ENCODE assay signal across 15 cellular contexts in the genomic region with DNA sequence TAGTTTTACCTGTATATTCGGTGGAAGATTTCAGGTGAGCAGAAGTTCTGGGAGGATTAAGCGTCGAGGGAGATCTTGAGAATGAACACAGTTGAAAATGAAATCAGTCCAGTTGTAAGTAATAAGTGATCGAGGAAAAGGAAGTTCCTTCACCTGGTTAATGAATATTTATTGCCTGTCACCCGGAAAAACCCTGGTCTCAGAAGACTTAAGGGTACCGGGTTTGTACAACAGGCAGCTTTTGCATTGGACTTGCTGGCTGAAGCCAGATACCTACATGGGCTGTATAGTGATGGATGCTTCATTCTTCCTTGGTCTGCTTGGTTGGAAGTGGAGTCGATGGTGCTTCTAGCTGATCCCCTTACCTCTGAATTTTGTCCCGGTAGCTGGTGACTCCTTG.
A peak's percentile ranks its signal among the peaks of the same experiment; 100 is the strongest.
DNase-seq lines count a peak whose midpoint lies in the region; ATAC-seq, FAIRE-seq and TF ChIP-seq lines count a peak whose summit lies in the region.
"Had no signal": no experiment of that assay in that cellular context is flagged by ENCODE, and none has a peak within 500 bp of the region (broad histone marks: within the 10 kb centered on the region; RNA-seq: fewer than 3 reads in every experiment).

No MANE protein-coding gene starts in this region.

- H3K27ac Mint-ChIP-seq in CD4-positive, CD25-positive, alpha-beta regulatory T cell: peak overlapping the region; percentile 11 to 73 (median 48)
- H3K27ac Mint-ChIP-seq: B cell had no signal

- H3K4me1 Mint-ChIP-seq in CD4-positive, CD25-positive, alpha-beta regulatory T cell: peaks cover 16 to 67% (median 33%) of the 10 kb centered on the region in 4 donors

- peak overlapping the region in 2 of 4 donors; percentile 43 to 55 for H3K4me3 Mint-ChIP-seq in CD4-positive, CD25-positive, alpha-beta regulatory T cell
- H3K4me3 Mint-ChIP-seq: B cell had no signal

- H3K36me3 ChIP-seq in CD4-positive, CD25-positive, alpha-beta regulatory T cell (ENCODE audit: control insufficient read depth, insufficient read depth, low read length): peaks cover 3% of the 10 kb centered on the region
- no peaks in the 10 kb centered on the region for H3K36me3 ChIP-seq in WERI-Rb-1
- H3K36me3 ChIP-seq: suprapubic skin had no signal

- peak; percentile 36 for FAIRE-seq in GM18507 (lab: Jason Lieb, UNC)
- FAIRE-seq: TTC549 had no signal

- H3K9me3 ChIP-seq in CD4-positive, CD25-positive, alpha-beta regulatory T cell (ENCODE audit: control insufficient read depth in 2 of 2, low read length in 2 of 2): no peaks in the 10 kb centered on the region
- no peaks in the 10 kb centered on the region for H3K9me3 ChIP-seq in WERI-Rb-1 (ENCODE audit: severe bottlenecking)
- H3K9me3 ChIP-seq: suprapubic skin had no signal

- intact Hi-C loops in dorsolateral prefrontal cortex (cut with DNase I): no loop called here
- intact Hi-C loops in posterior vena cava (cut with DNase I): no loop called here

- no peak for TF ChIP-seq CTCF in WERI-Rb-1 (IDR thresholded peaks at IDR 0.05; ENCODE audit: low read depth, low read length)
- TF ChIP-seq CTCF in dorsolateral prefrontal cortex (IDR thresholded peaks at IDR 0.05 in 54 of 56, conservative IDR thresholded peaks at IDR 0.05 in 2 of 56; ENCODE audit: low read depth in 1 of 56, partially characterized antibody in 56 of 56): no peak

- no peak for DNase-seq in CD4-positive, CD25-positive, alpha-beta regulatory T cell
- DNase-seq in GM18507 (ENCODE audit: extremely low spot score, insufficient read length, low read depth) (no peak), WERI-Rb-1 (peak; percentile 47), glomerular visceral epithelial cell (ENCODE audit: extremely low spot score) (peak; percentile 22), UCSD-AML1 (lab: John Stamatoyannopoulos, UW; ENCODE audit: unreplicated experiment) (no peak), dorsolateral prefrontal cortex (no peak), posterior vena cava (ENCODE audit: low spot score) (no peak)
- DNase-seq: midbrain; NK-92 treated with Interleukin-12 subunit alpha and Interleukin-12 subunit beta, amount 100 ng/mL, for 24 hours; SHP77 had no signal

- H3K4me3 ChIP-seq in CD4-positive, CD25-positive, alpha-beta regulatory T cell (ENCODE audit: low read depth, low read length): no peak overlapping the region
- H3K4me3 ChIP-seq in WERI-Rb-1 (ENCODE audit: low read depth, low read length) (no peak overlapping the region; the same call in 1 of the 2 replicates), dorsolateral prefrontal cortex (peak overlapping the region in 11 of 59 donors; percentile 7 to 55 (median 42))
- H3K4me3 ChIP-seq: coronary artery, suprapubic skin had no signal

- ATAC-seq in CD4-positive, CD25-positive, alpha-beta regulatory T cell (ENCODE audit: low read depth in 2 of 2): no peak
- ATAC-seq: esophagus mucosa had no signal

- H3K36me3 Mint-ChIP-seq in CD4-positive, CD25-positive, alpha-beta regulatory T cell: no peaks in the 10 kb centered on the region

- H3K27ac ChIP-seq in CD4-positive, CD25-positive, alpha-beta regulatory T cell (ENCODE audit: insufficient read depth, low read length, poor library complexity, severe bottlenecking): no peak overlapping the region
- H3K27ac ChIP-seq in WERI-Rb-1 (peak overlapping the region; percentile 83), dorsolateral prefrontal cortex (peak overlapping the region in 3 of 59 donors; percentile 15 to 67 (median 27))
- H3K27ac ChIP-seq: coronary artery, suprapubic skin had no signal

- H3K9me3 Mint-ChIP-seq in CD4-positive, CD25-positive, alpha-beta regulatory T cell: no peaks in the 10 kb centered on the region

- no peaks in the 10 kb centered on the region for H3K27me3 Mint-ChIP-seq in CD4-positive, CD25-positive, alpha-beta regulatory T cell
- H3K27me3 Mint-ChIP-seq: B cell had no signal

- H3K27me3 ChIP-seq in CD4-positive, CD25-positive, alpha-beta regulatory T cell (ENCODE audit: control insufficient read depth, insufficient read depth, low read length): no peaks in the 10 kb centered on the region
- H3K27me3 ChIP-seq in WERI-Rb-1 (ENCODE audit: insufficient read depth, low read depth, severe bottlenecking) (no peaks in the 10 kb centered on the region), dorsolateral prefrontal cortex (no peaks in the 10 kb centered on the region)
- H3K27me3 ChIP-seq: suprapubic skin had no signal

- H3K4me1 ChIP-seq in CD4-positive, CD25-positive, alpha-beta regulatory T cell (ENCODE audit: control insufficient read depth, insufficient read depth, low read length, poor library complexity, severe bottlenecking): peaks cover 12% of the 10 kb centered on the region
- H3K4me1 ChIP-seq: suprapubic skin had no signal

Comparison
In these comparisons a context has a peak if more than half of its experiments do, and no peak if none do; other contexts are left out.
1. DNase-seq: peak in WERI-Rb-1 (single experiment) and glomerular visceral epithelial cell (single experiment); none in CD4-positive, CD25-positive, alpha-beta regulatory T cell (0 of 3), GM18507 (single experiment), UCSD-AML1 (single experiment), dorsolateral prefrontal cortex (0 of 10) and posterior vena cava (single experiment).